In the genomic region with DNA sequence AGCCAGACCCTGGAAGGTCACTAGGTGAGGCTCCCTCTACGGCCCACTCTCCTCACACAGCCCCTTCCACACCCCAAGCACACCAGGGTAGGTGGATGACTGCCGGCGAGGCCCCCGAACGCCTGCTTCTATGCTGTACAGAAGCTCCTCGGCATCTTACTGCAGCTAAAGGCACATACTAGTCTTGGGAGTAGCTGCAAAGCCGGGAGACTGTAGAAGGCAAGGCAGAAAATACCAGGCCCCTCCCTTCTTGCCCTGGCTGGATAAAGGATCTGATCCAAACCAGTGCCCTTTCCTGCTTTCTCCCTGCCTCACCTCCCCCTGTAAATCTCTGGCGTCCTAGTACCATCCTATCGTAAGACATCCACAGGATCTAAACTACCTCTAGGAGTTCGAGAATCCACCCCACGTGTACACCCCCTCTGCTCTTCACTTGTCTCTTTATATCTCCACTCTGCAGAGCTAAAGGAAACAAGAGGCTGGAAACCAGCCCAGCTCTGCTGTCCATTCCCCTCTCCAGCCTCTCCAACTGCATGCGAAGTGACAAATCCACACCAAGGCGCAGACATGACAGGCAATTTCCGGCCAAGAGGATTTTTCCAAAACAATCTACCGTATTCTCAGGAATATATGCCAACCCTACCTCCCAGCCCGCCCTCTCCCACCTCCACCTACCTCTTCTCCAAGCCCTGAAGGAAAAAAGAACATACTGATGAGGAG, we compare ENCODE assay signal across 8 cellular contexts. TPM values are rescaled to one million over a fixed set of nuclear protein-coding genes. Genes with fewer than 3 reads are reported as not detected.
DNase-seq lines count a peak whose midpoint lies in the region; ATAC-seq and TF ChIP-seq lines count a peak whose summit lies in the region.

No MANE protein-coding gene starts in this region.

- intact Hi-C loops in adrenal gland (cut with DNase I) (no loop called here), left ventricle myocardium superior (cut with micrococcal nuclease) (loop anchor here (5.0 kb wide), 1 partner anchor 34 kb away; no protein-coding TSS in a partner anchor), psoas muscle (cut with DNase I) (no loop called here)

- peaks cover 11% of the 10 kb centered on the region for H3K36me3 Mint-ChIP-seq in T-helper 1 cell treated with Interleukin-12 subunit alpha and Interleukin-12 subunit beta and Interleukin-4 antibody, amounts not matched to agents 30 μg/mL and 1 μg/mL, for 36 hours (ENCODE audit: low read depth)

- peaks cover 43% of the 10 kb centered on the region for H3K4me1 Mint-ChIP-seq in T-helper 1 cell treated with Interleukin-12 subunit alpha and Interleukin-12 subunit beta and Interleukin-4 antibody, amounts not matched to agents 30 μg/mL and 1 μg/mL, for 36 hours (ENCODE audit: low read depth)

- H3K4me1 ChIP-seq in adrenal gland (replicated peaks in 1 of 2) (peaks cover 24 to 46% of the 10 kb centered on the region in 2 donors), psoas muscle (peaks cover 73% of the 10 kb centered on the region)

- H3K27me3 Mint-ChIP-seq in T-helper 1 cell treated with Interleukin-12 subunit alpha and Interleukin-12 subunit beta and Interleukin-4 antibody, amounts not matched to agents 30 μg/mL and 1 μg/mL, for 36 hours (ENCODE audit: low read depth): no peaks in the 10 kb centered on the region

- ATAC-seq in left ventricle myocardium superior: peak; percentile 60
- ATAC-seq in psoas muscle: no peak

- in situ Hi-C loops in GM13977 (cut with MboI; ENCODE audit: low pct_unique_long_range_greater_than_20kb, low sequenced_read_pairs, unreplicated experiment): no loop called here

- peak overlapping the region; percentile 67 for H3K4me3 ChIP-seq in LNCaP clone FGC (ENCODE audit: low read depth, low read length)
- peak overlapping the region in 1 of 4 donors; percentile 72 for H3K4me3 ChIP-seq in adrenal gland
- peak overlapping the region; percentile 82 for H3K4me3 ChIP-seq in psoas muscle

- peak overlapping the region; percentile 88 for H3K4me3 Mint-ChIP-seq in T-helper 1 cell treated with Interleukin-12 subunit alpha and Interleukin-12 subunit beta and Interleukin-4 antibody, amounts not matched to agents 30 μg/mL and 1 μg/mL, for 36 hours

- no peak for TF ChIP-seq CTCF in LNCaP clone FGC (IDR thresholded peaks at IDR 0.05; ENCODE audit: control insufficient read depth, extremely low read depth, insufficient read depth)
- peak in 1 of 6 experiments; percentile 6 for TF ChIP-seq CTCF in adrenal gland (IDR thresholded peaks at IDR 0.05)
- no peak for TF ChIP-seq CTCF in psoas muscle (IDR thresholded peaks at IDR 0.05)
- TF ChIP-seq CTCF in GM13977 (IDR thresholded peaks at IDR 0.05; ENCODE audit: extremely low read depth, insufficient read depth, missing control alignments): no peak

- H3K27ac ChIP-seq in adrenal gland: peak overlapping the region; percentile 62 to 91 (median 83)
- H3K27ac ChIP-seq in psoas muscle: peak overlapping the region; percentile 91

- H3K27me3 ChIP-seq in adrenal gland (no peaks in the 10 kb centered on the region), psoas muscle (ENCODE audit: insufficient read depth in 3 of 3, low read length in 2 of 3) (no peaks in the 10 kb centered on the region)

- WGBS in adrenal gland, 4 donors: 6 to 12% (median 9%) methylated on average over 9 to 16 of the region's 16 CpGs
- WGBS in psoas muscle, 3 donors: 8 to 17% (median 10%) methylated on average over 16 of the region's 16 CpGs

- no peaks in the 10 kb centered on the region for H3K9me3 ChIP-seq in adrenal gland (replicated peaks in 1 of 3)
- H3K9me3 ChIP-seq in psoas muscle: no peaks in the 10 kb centered on the region

- no peaks in the 10 kb centered on the region for H3K36me3 ChIP-seq in adrenal gland (replicated peaks in 1 of 2)
- H3K36me3 ChIP-seq in psoas muscle (ENCODE audit: insufficient read depth in 1 of 2, low read depth in 1 of 2): no peaks in the 10 kb centered on the region

- no peak for DNase-seq in T-helper 1 cell
- no peak for DNase-seq in LNCaP clone FGC (ENCODE audit: low read depth)
- peak; percentile 60 to 88 (median 78) for DNase-seq in adrenal gland
- peak; percentile 64 for DNase-seq in left ventricle myocardium superior
- peak in 1 of 2 donors; percentile 51 for DNase-seq in psoas muscle
- no peak for DNase-seq in GM13977 (ENCODE audit: low spot score)
- DNase-seq in NCI-H446 treated with DMSO at 0.1 percent for 48 hours (lab: John Stamatoyannopoulos, UW): no peak

- TF ChIP-seq POLR2A in adrenal gland (IDR thresholded peaks at IDR 0.05): peak in 1 of 2 donors; percentile 42

- peak overlapping the region; percentile 88 for H3K27ac Mint-ChIP-seq in T-helper 1 cell treated with Interleukin-12 subunit alpha and Interleukin-12 subunit beta and Interleukin-4 antibody, amounts not matched to agents 30 μg/mL and 1 μg/mL, for 36 hours

- H3K9me3 Mint-ChIP-seq in T-helper 1 cell treated with Interleukin-12 subunit alpha and Interleukin-12 subunit beta and Interleukin-4 antibody, amounts not matched to agents 30 μg/mL and 1 μg/mL, for 36 hours: no peaks in the 10 kb centered on the region

RNA-seq across cellular contexts. Expression of gene TNK2, which starts 11.8 kb away (rescaled TPM):
- total RNA-seq in adrenal gland: 10 to 100 TPM in 6 of 8 donors, 1 to 10 TPM in 2; 5.8 to 48.5 (median 24.7) TPM
- polyA plus RNA-seq in adrenal gland: 100 to 1,000 TPM in 1 of 3 donors, 10 to 100 TPM in 1, 1 to 10 TPM in 1; 6.1 to 161 (median 65.4) TPM
- 28.9 TPM for total RNA-seq in left ventricle myocardium superior
- 100 to 1,000 TPM in 1 of 4 donors, 10 to 100 TPM in 3; 41.7 to 322 (median 77.6) TPM for total RNA-seq in psoas muscle
- polyA plus RNA-seq in psoas muscle: 10 to 100 TPM; 37.1 to 67.1 (median 52.2) TPM

Comparison
In these comparisons a context has a peak if more than half of its experiments do, and no peak if none do; other contexts are left out.
1. DNase-seq: peak in adrenal gland (7 of 7) and left ventricle myocardium superior (single experiment); none in T-helper 1 cell (0 of 5), LNCaP clone FGC (single experiment), GM13977 (single experiment) and NCI-H446 treated with DMSO at 0.1 percent for 48 hours (single experiment).